8 cellular contexts compared by ENCODE assay signal in the genomic region with DNA sequence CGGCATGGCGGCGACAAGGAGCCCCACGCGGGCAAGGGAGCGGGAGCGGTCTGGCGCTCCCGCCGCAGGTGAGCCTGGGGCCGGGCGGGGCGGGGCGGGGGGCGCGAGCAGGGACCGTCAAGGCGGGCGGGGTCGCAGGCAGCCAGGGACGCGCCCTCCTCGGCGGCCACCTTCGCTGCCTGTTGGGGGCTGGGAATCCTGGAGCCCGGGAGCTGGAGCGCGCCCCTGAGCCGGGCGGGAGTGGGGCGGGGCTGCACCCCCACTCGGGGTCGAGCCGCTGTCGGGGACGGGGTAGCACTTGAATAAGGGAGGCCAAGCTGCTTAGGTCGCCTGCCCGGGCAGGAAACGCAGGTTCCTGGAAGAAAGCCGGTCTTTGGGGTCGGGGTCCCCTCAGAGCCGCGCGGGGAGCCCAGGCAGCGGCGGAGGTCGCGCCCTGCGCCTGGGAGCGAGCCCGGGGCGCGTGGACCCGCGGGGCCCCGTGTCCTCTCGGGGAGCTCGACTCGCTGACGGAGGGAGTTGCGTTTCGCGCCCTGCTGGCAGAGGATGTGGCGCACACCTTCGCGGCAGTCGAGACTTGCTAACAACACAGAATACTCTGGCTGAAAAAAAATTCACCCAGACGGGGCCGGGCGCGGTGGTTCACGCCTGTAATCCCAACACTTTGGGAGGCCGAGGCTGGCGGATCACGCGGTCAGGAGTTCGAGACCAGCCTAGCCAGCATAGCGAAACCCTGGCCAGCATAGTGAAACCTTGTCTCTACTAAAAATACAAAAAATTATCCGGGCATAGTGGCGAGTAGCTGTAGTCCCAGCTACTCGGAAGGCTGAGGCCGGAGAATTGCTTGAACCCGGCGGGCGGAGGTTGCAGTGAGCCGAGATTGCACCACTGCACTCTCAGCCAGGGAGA. TPM values are rescaled to one million over a fixed set of nuclear protein-coding genes. Genes with fewer than 3 reads are reported as not detected.
DNase-seq lines count a peak whose midpoint lies in the region; ATAC-seq, FAIRE-seq and TF ChIP-seq lines count a peak whose summit lies in the region.

No MANE protein-coding gene starts in this region.

- H3K27ac ChIP-seq in SK-N-MC (no peak overlapping the region), right cardiac atrium (ENCODE audit: low read length) (no peak overlapping the region), skin epidermis (peak overlapping the region in 20 of 21 experiments; percentile 59 to 89 (median 79))

- 4% methylated on average over 86 of the region's 86 CpGs for WGBS in right cardiac atrium

- peak; percentile 70 for ATAC-seq in GM21367 (IDR thresholded peaks at IDR 0.05; ENCODE audit: unreplicated experiment)
- peak; percentile 49 to 62 for ATAC-seq in right cardiac atrium

- H3K4me3 Mint-ChIP-seq in activated naive CD4-positive, alpha-beta T cell treated with anti-CD3 and anti-CD28 coated beads, Interleukin-2, amount 10 ng/mL, durations not matched to agents 7 days and 5 days, result peak overlapping the region; percentile 84

- H3K36me3 ChIP-seq in SK-N-MC (ENCODE audit: insufficient read depth, low read length), result no peaks in the 10 kb centered on the region

- no peaks in the 10 kb centered on the region for H3K27me3 ChIP-seq in right cardiac atrium (ENCODE audit: control insufficient read depth, insufficient read depth)

- H3K4me3 ChIP-seq in SK-N-MC (peak overlapping the region; percentile 74), right cardiac atrium (ENCODE audit: low read length) (peak overlapping the region; percentile 83), skin epidermis (peak overlapping the region; percentile 67 to 93 (median 79))

- H3K9me3 Mint-ChIP-seq in activated naive CD4-positive, alpha-beta T cell treated with anti-CD3 and anti-CD28 coated beads, Interleukin-2, amount 10 ng/mL, durations not matched to agents 7 days and 5 days, result peaks cover 4% of the 10 kb centered on the region

- intact Hi-C loops in right cardiac atrium (cut with DNase I), result no loop called here

- no peak overlapping the region for H3K9ac ChIP-seq in SK-N-MC (ENCODE audit: insufficient read length)

- peaks cover 42% of the 10 kb centered on the region for H3K4me1 Mint-ChIP-seq in activated naive CD4-positive, alpha-beta T cell treated with anti-CD3 and anti-CD28 coated beads, Interleukin-2, amount 10 ng/mL, durations not matched to agents 7 days and 5 days

- H3K36me3 Mint-ChIP-seq in activated naive CD4-positive, alpha-beta T cell treated with anti-CD3 and anti-CD28 coated beads, Interleukin-2, amount 10 ng/mL, durations not matched to agents 7 days and 5 days, result peaks cover 27% of the 10 kb centered on the region

- H3K4me1 ChIP-seq in right cardiac atrium (ENCODE audit: control insufficient read depth, insufficient read depth, low read length), result peaks cover 2% of the 10 kb centered on the region

- no peak for FAIRE-seq in D721Med (lab: Jason Lieb, UNC)

- H3K27ac Mint-ChIP-seq in activated naive CD4-positive, alpha-beta T cell treated with anti-CD3 and anti-CD28 coated beads, Interleukin-2, amount 10 ng/mL, durations not matched to agents 7 days and 5 days, result peak overlapping the region; percentile 88

- H3K9me3 ChIP-seq in SK-N-MC (ENCODE audit: low read depth, low read length) (no peaks in the 10 kb centered on the region), right cardiac atrium (ENCODE audit: control insufficient read depth, low read length) (peaks cover 9% of the 10 kb centered on the region)

- TF ChIP-seq CTCF in D721Med (IDR thresholded peaks at IDR 0.05; ENCODE audit: insufficient read depth, missing control alignments), result peak; percentile 9

- peaks cover 25% of the 10 kb centered on the region for H3K27me3 Mint-ChIP-seq in activated naive CD4-positive, alpha-beta T cell treated with anti-CD3 and anti-CD28 coated beads, Interleukin-2, amount 10 ng/mL, durations not matched to agents 7 days and 5 days

- no peak for DNase-seq in D721Med (ENCODE audit: insufficient read length, low spot score)
- peak; percentile 81 for DNase-seq in HT-29 (ENCODE audit: low spot score)
- no peak for DNase-seq in SK-N-MC (ENCODE audit: low read depth, low spot score)
- peak; percentile 90 for DNase-seq in activated naive CD4-positive, alpha-beta T cell treated with anti-CD3 and anti-CD28 coated beads, Interleukin-2, amount 10 ng/mL, durations not matched to agents 7 days and 5 days
- DNase-seq in right cardiac atrium, result peak; percentile 50 to 83 (median 75)
- DNase-seq in NAMALWA (ENCODE audit: low spot score), result no peak

- CTCF ChIA-PET in activated naive CD4-positive, alpha-beta T cell treated with anti-CD3 and anti-CD28 coated beads, Interleukin-2, amount 10 ng/mL, durations not matched to agents 7 days and 5 days (lab: Charles Lee), result interaction anchor here (1.0 to 2.3 kb wide), 6 partner anchors 10 to 230 kb away, joined by 3 to 15 read pairs (median 4); no protein-coding TSS in a partner anchor

RNA-seq across cellular contexts. Expression of gene OTULINL, which starts 0.6 kb away (rescaled TPM):
- total RNA-seq in HT-29 (2014; rRNA removed; shearing (Covaris generic)), result 7.5 and 8.6 TPM in 2 replicates
- total RNA-seq in right cardiac atrium, result 1 to 10 TPM; 2.8 to 5.6 (median 4.5) TPM
- polyA plus RNA-seq in right cardiac atrium, result 0.72 TPM

Comparison
In these comparisons a context has a peak if more than half of its experiments do, and no peak if none do; other contexts are left out.
1. DNase-seq: peak in HT-29 (single experiment), activated naive CD4-positive, alpha-beta T cell treated with anti-CD3 and anti-CD28 coated beads, Interleukin-2, amount 10 ng/mL, durations not matched to agents 7 days and 5 days (single experiment) and right cardiac atrium (3 of 3); none in D721Med (single experiment), SK-N-MC (single experiment) and NAMALWA (single experiment).
2. H3K27ac ChIP-seq: peak in skin epidermis (20 of 21); none in SK-N-MC (single experiment) and right cardiac atrium (single experiment).
3. Peak in every context shown above with its lines, with median percentiles within 50 percentile points of each other: H3K4me3 ChIP-seq.